Comparison of ENCODE assay signal across 9 cellular contexts in the genomic region with DNA sequence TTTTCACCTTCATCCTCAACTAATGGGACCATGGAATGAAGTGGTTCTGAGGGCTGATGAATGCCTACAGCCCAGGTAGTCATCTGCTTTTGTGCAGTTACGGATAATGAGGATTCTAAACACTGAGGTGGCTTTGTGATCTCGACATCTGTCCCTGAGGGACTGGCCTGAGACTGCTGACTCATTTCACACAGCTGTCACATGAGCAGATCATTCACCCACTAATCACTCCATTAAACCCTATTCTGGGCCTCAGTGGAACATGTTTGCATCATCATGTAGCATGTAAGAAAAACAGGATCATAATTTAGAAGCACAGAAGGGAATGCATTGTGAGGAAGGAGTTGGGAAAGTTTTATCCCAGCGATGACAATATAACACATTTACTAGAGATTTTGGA.
DNase-seq lines count a peak whose midpoint lies in the region; ATAC-seq lines count a peak whose summit lies in the region.
"Had no signal": no experiment of that assay in that cellular context is flagged by ENCODE, and none has a peak within 500 bp of the region (broad histone marks: within the 10 kb centered on the region; RNA-seq: fewer than 3 reads in every experiment).

No MANE protein-coding gene starts in this region.

- no peak overlapping the region for H3K14ac ChIP-seq in mesenchymal stem cell (ENCODE audit: low read length in 2 of 2)

- H2BK5ac ChIP-seq in mesenchymal stem cell (ENCODE audit: low read depth, low read length, poor library complexity, severe bottlenecking): no peak overlapping the region

- no peak overlapping the region for H3K27ac ChIP-seq in mesenchymal stem cell (ENCODE audit: low read length, poor library complexity, severe bottlenecking)
- H3K27ac ChIP-seq: parathyroid adenoma had no signal

- no peak overlapping the region for H2BK12ac ChIP-seq in mesenchymal stem cell (ENCODE audit: low read length in 2 of 2)

- H3K9me3 ChIP-seq in mesenchymal stem cell (ENCODE audit: control insufficient read depth, low read length): no peaks in the 10 kb centered on the region

- H3K36me3 Mint-ChIP-seq in activated T-cell treated with anti-CD3 and anti-CD28 coated beads, Interleukin-2, amount 50 U/mL, for 72 hours (ENCODE audit: insufficient read depth in 2 of 2): no peaks in the 10 kb centered on the region
- H3K36me3 Mint-ChIP-seq: activated naive CD8-positive, alpha-beta T cell had no signal

- no peak overlapping the region for H3K18ac ChIP-seq in mesenchymal stem cell (ENCODE audit: low read depth in 1 of 2, low read length in 2 of 2)

- H3K79me1 ChIP-seq in mesenchymal stem cell (replicated peaks; ENCODE audit: low read length, poor library complexity, severe bottlenecking): no peaks in the 10 kb centered on the region

- H3K23ac ChIP-seq in mesenchymal stem cell (ENCODE audit: low read length in 2 of 2): no peak overlapping the region

- H4K91ac ChIP-seq in mesenchymal stem cell (ENCODE audit: low read length): no peak overlapping the region

- no peak overlapping the region for H3K4me2 ChIP-seq in mesenchymal stem cell (ENCODE audit: low read length, poor library complexity, severe bottlenecking)

- H3K4me1 ChIP-seq in mesenchymal stem cell (ENCODE audit: control insufficient read depth, insufficient read depth, low read depth, low read length): no peaks in the 10 kb centered on the region
- H3K4me1 ChIP-seq: parathyroid adenoma had no signal

- no peak overlapping the region for H3K9ac ChIP-seq in mesenchymal stem cell (ENCODE audit: low read length)
- H3K9ac ChIP-seq: parathyroid adenoma had no signal

- no peak overlapping the region for H2AFZ ChIP-seq in mesenchymal stem cell (ENCODE audit: low read depth, low read length)
- H2AFZ ChIP-seq: parathyroid adenoma had no signal

- ATAC-seq in GM19372 (IDR thresholded peaks at IDR 0.05; ENCODE audit: low read depth, unreplicated experiment) (peak; percentile 83), HG02759 (IDR thresholded peaks at IDR 0.05; ENCODE audit: unreplicated experiment) (peak; percentile 98), HG03565 (IDR thresholded peaks at IDR 0.05; ENCODE audit: unreplicated experiment) (peak; percentile 92)
- ATAC-seq in activated T-cell treated with anti-CD3 and anti-CD28 coated beads, Interleukin-2, amount 50 U/mL, for 72 hours (replicated peaks in 1 of 2): no peak

- no peak overlapping the region for H3K4me3 Mint-ChIP-seq in activated T-cell treated with anti-CD3 and anti-CD28 coated beads, Interleukin-2, amount 50 U/mL, for 72 hours
- H3K4me3 Mint-ChIP-seq: activated naive CD8-positive, alpha-beta T cell had no signal

- DNase-seq in mesenchymal stem cell (peak; percentile 4), mesenteric fat pad (ENCODE audit: low spot score) (no peak), NCI-H510A (lab: John Stamatoyannopoulos, UW) (no peak)
- no peak for DNase-seq in activated T-cell treated with anti-CD3 and anti-CD28 coated beads, Interleukin-2, amount 50 U/mL, for 72 hours

- H2BK15ac ChIP-seq in mesenchymal stem cell (ENCODE audit: low read depth, poor library complexity, severe bottlenecking): no peak overlapping the region

- H3K27me3 Mint-ChIP-seq in activated T-cell treated with anti-CD3 and anti-CD28 coated beads, Interleukin-2, amount 50 U/mL, for 72 hours (ENCODE audit: low read depth): no peaks in the 10 kb centered on the region
- H3K27me3 Mint-ChIP-seq: activated naive CD8-positive, alpha-beta T cell had no signal

- no peaks in the 10 kb centered on the region for H3K36me3 ChIP-seq in mesenchymal stem cell (ENCODE audit: control insufficient read depth in 1 of 2, insufficient read depth in 2 of 2, low read depth in 1 of 2, low read length in 2 of 2)

- no peaks in the 10 kb centered on the region for H3K4me1 Mint-ChIP-seq in activated T-cell treated with anti-CD3 and anti-CD28 coated beads, Interleukin-2, amount 50 U/mL, for 72 hours (ENCODE audit: low read depth)

- H3K27me3 ChIP-seq in mesenchymal stem cell (ENCODE audit: control insufficient read depth in 1 of 2, insufficient read depth in 1 of 2, low read length in 2 of 2): no peaks in the 10 kb centered on the region

- H2AK5ac ChIP-seq in mesenchymal stem cell (ENCODE audit: low read length, severe bottlenecking): no peak overlapping the region

- no peaks in the 10 kb centered on the region for H3K9me3 Mint-ChIP-seq in activated T-cell treated with anti-CD3 and anti-CD28 coated beads, Interleukin-2, amount 50 U/mL, for 72 hours

- no peak overlapping the region for H2BK120ac ChIP-seq in mesenchymal stem cell (ENCODE audit: low read depth, low read length)

- WGBS in mesenchymal stem cell: 78% methylated on average over 1 of the region's 3 CpGs

- no peak overlapping the region for H3K4ac ChIP-seq in mesenchymal stem cell (ENCODE audit: low read depth in 1 of 2, low read length in 2 of 2)

- no peak overlapping the region for H4K8ac ChIP-seq in mesenchymal stem cell (ENCODE audit: low read length)

- H3K4me3 ChIP-seq in mesenchymal stem cell (ENCODE audit: insufficient read depth in 1 of 2, low read depth in 1 of 2, low read length in 2 of 2): no peak overlapping the region

- no peak overlapping the region for H3K27ac Mint-ChIP-seq in activated T-cell treated with anti-CD3 and anti-CD28 coated beads, Interleukin-2, amount 50 U/mL, for 72 hours
- H3K27ac Mint-ChIP-seq: activated naive CD8-positive, alpha-beta T cell had no signal

Comparison
In these comparisons a context has a peak if more than half of its experiments do, and no peak if none do; other contexts are left out.
1. ATAC-seq: peak in GM19372 (single experiment), HG02759 (single experiment) and HG03565 (single experiment); none in activated T-cell treated with anti-CD3 and anti-CD28 coated beads, Interleukin-2, amount 50 U/mL, for 72 hours (0 of 2).